In the genomic region with DNA sequence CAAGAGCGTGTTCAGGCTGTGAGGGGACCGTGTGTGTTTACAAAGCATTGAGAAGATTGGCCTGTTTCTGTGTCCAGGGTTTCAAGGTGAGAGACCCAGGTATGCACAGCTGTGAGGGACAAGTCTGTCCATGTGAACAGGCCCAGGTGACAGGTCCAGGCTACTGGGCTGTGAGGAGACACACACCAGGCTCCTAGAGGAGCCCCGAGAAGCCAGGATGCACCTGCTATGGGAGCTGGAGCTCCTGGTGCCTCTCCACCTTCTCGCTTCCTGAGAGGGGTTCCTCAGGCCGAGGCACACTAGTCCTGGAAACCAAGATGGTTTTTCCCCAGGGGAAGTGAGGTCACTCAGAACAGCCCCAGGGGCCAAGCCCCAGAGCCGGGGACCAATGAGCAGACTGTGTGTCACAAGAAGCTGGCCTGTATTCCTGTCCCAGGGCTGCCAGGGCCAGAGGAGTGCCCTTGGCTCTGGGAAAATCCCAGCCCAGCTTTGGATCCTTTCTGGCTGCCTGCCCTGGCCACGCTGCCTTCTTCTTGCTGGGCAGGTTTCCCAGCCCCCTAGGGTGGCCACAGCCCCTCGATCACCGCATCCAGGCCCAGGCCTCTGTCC, we compare ENCODE assay signal across 8 cellular contexts.
DNase-seq lines count a peak whose midpoint lies in the region; ATAC-seq, FAIRE-seq and TF ChIP-seq lines count a peak whose summit lies in the region.

No MANE protein-coding gene starts in this region.

- CTCF ChIA-PET in SK-N-SH (lab: Yijun Ruan, JAX), result interaction anchor here (1.3 kb wide), 1 partner anchor 104 kb away, joined by 3 read pairs; no protein-coding TSS in a partner anchor

- no peak for FAIRE-seq in HTR-8/SVneo (lab: Jason Lieb, UNC)

- DNase-seq in SK-N-SH (no peak), left ventricle myocardium superior (peak; percentile 71), stomach (peak; percentile 77), HTR-8/SVneo (ENCODE audit: insufficient read length, low spot score) (no peak), cerebellar cortex (ENCODE audit: low spot score) (no peak), SIG-M5 treated with dmso at 0.1 percent for 504 hours (lab: John Stamatoyannopoulos, UW; ENCODE audit: unreplicated experiment) (no peak)

- no peaks in the 10 kb centered on the region for H3K79me2 ChIP-seq in SK-N-SH (ENCODE audit: insufficient read depth)

- TF ChIP-seq RAD21 in SK-N-SH (IDR thresholded peaks at IDR 0.05; ENCODE audit: low read length), result no peak

- WGBS in SK-N-SH (ENCODE audit: low lambda C conversion rate), result 71% methylated on average over 7 of the region's 9 CpGs
- 32 to 44% (median 42%) methylated on average over 5 to 9 of the region's 9 CpGs for WGBS in stomach, 5 donors

- H3K9me3 ChIP-seq in SK-N-SH (no peaks in the 10 kb centered on the region), stomach (no peaks in the 10 kb centered on the region)

- POLR2A ChIA-PET in SK-N-SH (lab: Yijun Ruan, JAX), result no interaction called here

- intact Hi-C loops in left ventricle myocardium superior (cut with micrococcal nuclease), result loop anchor here (10.0 kb wide), 1 partner anchor 99 kb away; no protein-coding TSS in a partner anchor
- intact Hi-C loops in stomach (cut with DNase I; ENCODE audit: low total_unique reads), result loop anchor here (10.0 kb wide), 2 partner anchors 69 to 221 kb away; no protein-coding TSS in a partner anchor

- H2AFZ ChIP-seq in SK-N-SH (ENCODE audit: low read depth), result no peak overlapping the region

- H3K27ac ChIP-seq in SK-N-SH (ENCODE audit: low read depth in 2 of 2, low read length in 1 of 2) (0 out of 4 replicates have a peak overlapping the region, but pooled peaks of 1 of the 2 experiments have one; percentile 16), stomach (peak overlapping the region; percentile 26 to 69 (median 63))

- no peaks in the 10 kb centered on the region for H4K20me1 ChIP-seq in SK-N-SH (ENCODE audit: insufficient read depth)

- TF ChIP-seq CTCF in SK-N-SH (IDR thresholded peaks at IDR 0.05) (no peak), stomach (IDR thresholded peaks at IDR 0.05) (no peak)

- ATAC-seq in GM21367 (IDR thresholded peaks at IDR 0.05; ENCODE audit: unreplicated experiment), result peak; percentile 42
- ATAC-seq in left ventricle myocardium superior, result peak; percentile 90
- no peak for ATAC-seq in GM18505 (IDR thresholded peaks at IDR 0.05; ENCODE audit: unreplicated experiment)

- H3K27me3 ChIP-seq in SK-N-SH (ENCODE audit: insufficient read depth) (no peaks in the 10 kb centered on the region), stomach (no peaks in the 10 kb centered on the region)

- H3F3A ChIP-seq in SK-N-SH (replicated peaks; ENCODE audit: insufficient read depth), result peaks cover 4% of the 10 kb centered on the region

- peaks cover 0 to 9% of the 10 kb centered on the region in 2 experiments; a peak in 1 of 4 replicates for H3K4me1 ChIP-seq in SK-N-SH (ENCODE audit: control insufficient read depth in 1 of 2, insufficient read depth in 2 of 2, low read depth in 1 of 2, low read length in 1 of 2)
- H3K4me1 ChIP-seq in stomach, result peaks cover 15 to 39% (median 26%) of the 10 kb centered on the region in 4 donors

- no peak overlapping the region for H3K9ac ChIP-seq in SK-N-SH

- no peaks in the 10 kb centered on the region for H3K36me3 ChIP-seq in SK-N-SH (replicated peaks in 1 of 2; ENCODE audit: control insufficient read depth in 1 of 2, insufficient read depth in 2 of 2, low read length in 1 of 2)
- peaks cover 5 to 39% (median 19%) of the 10 kb centered on the region in 4 donors for H3K36me3 ChIP-seq in stomach

- TF ChIP-seq EP300 in SK-N-SH (IDR thresholded peaks at IDR 0.05; ENCODE audit: borderline replicate concordance in 1 of 2, low read depth in 1 of 2, low read length in 1 of 2) (no peak), stomach (IDR thresholded peaks at IDR 0.05) (no peak)

- no peak overlapping the region for H3K4me2 ChIP-seq in SK-N-SH

- TF ChIP-seq POLR2A in stomach (IDR thresholded peaks at IDR 0.05) (no peak), GM18505 (IDR thresholded peaks at IDR 0.05; ENCODE audit: borderline replicate concordance, extremely low read depth, insufficient read depth, insufficient read length) (no peak)

- H3K9me2 ChIP-seq in SK-N-SH, result no peaks in the 10 kb centered on the region

- H3K4me3 ChIP-seq in SK-N-SH (ENCODE audit: low read depth in 2 of 2, low read length in 1 of 2), result no peak overlapping the region
- H3K4me3 ChIP-seq in stomach, result no peak overlapping the region

TF ChIP-seq in SK-N-SH, 30 proteins besides CTCF, POLR2A, EP300 and RAD21:
- TF ChIP-seq MXI1 (IDR thresholded peaks at IDR 0.05; ENCODE audit: low read depth, low read length) (no peak), GABPA (IDR thresholded peaks at IDR 0.05; ENCODE audit: low read depth) (peak; percentile 42; the same call in 1 of the 2 replicates)

Comparison
In these comparisons a context has a peak if more than half of its experiments do, and no peak if none do; other contexts are left out.
1. DNase-seq: peak in left ventricle myocardium superior (single experiment) and stomach (single experiment); none in SK-N-SH (single experiment), HTR-8/SVneo (single experiment), cerebellar cortex (single experiment) and SIG-M5 treated with dmso at 0.1 percent for 504 hours (single experiment).